In the genomic region with DNA sequence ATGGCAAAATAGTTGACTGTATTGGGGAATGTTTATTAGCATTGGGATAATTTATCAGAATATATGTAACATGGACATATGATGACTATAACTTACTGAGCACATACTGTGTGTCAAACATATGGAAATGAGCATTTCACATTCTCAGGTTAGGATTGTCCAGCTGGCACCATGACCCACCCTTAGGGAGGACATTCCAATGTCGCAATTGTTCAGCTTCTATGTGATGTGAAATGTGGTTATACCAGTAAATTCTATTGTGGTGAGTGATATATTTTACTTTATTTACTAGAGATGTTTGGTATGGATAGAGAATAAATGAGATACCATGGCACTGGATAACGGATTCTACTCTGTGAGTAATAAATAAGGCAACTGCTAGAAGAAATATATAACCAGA, we compare ENCODE assay signal across 8 cellular contexts. TPM values are rescaled to one million over a fixed set of nuclear protein-coding genes. Genes with fewer than 3 reads are reported as not detected.
"Had no signal": no experiment of that assay in that cellular context is flagged by ENCODE, and none has a peak within 500 bp of the region (broad histone marks: within the 10 kb centered on the region; RNA-seq: fewer than 3 reads in every experiment).

No MANE protein-coding gene starts in this region.

- H3K4me3 Mint-ChIP-seq: GM23338, H9, IgD-negative memory B cell had no signal

- DNase-seq: H9, HCEC 1CT had no signal

- H3K36me3 Mint-ChIP-seq: IgD-negative memory B cell had no signal

- H3K27ac Mint-ChIP-seq: GM23338, H9, IgD-negative memory B cell had no signal

- ATAC-seq: GM23338 had no signal

- H3K4me1 Mint-ChIP-seq: GM23338, H9, IgD-negative memory B cell had no signal

- H3K27me3 Mint-ChIP-seq: IgD-negative memory B cell had no signal

- H2AFZ ChIP-seq: GM23338 had no signal

- H3K4me2 ChIP-seq: GM23338 had no signal

- H3K4me3 ChIP-seq: GM23338 had no signal

- FAIRE-seq: H1, H54, HTR-8/SVneo had no signal

RNA-seq across cellular contexts. Expression of gene OR4A47, which starts 50.4 kb away (rescaled TPM):
- total RNA-seq: GM23338, H1, H9, HT-29 had no signal
- polyA plus RNA-seq: GM23338, H1, IgD-negative memory B cell had no signal
